In genomic region chr11:118264568-118265470, GRCh38 we compare ENCODE assay signal across 13 cellular contexts. TPM values are rescaled to one million over a fixed set of nuclear protein-coding genes. Genes with fewer than 3 reads are reported as not detected.
A peak's percentile ranks its signal among the peaks of the same experiment; 100 is the strongest.
DNase-seq lines count a peak whose midpoint lies in the region; ATAC-seq and TF ChIP-seq lines count a peak whose summit lies in the region.
"Had no signal": no experiment of that assay in that cellular context is flagged by ENCODE, and none has a peak within 500 bp of the region (broad histone marks: within the 10 kb centered on the region; RNA-seq: fewer than 3 reads in every experiment).

No MANE protein-coding gene starts in this region.

- H3K4me3 Mint-ChIP-seq in activated naive CD4-positive, alpha-beta T cell treated with anti-CD3 and anti-CD28 coated beads for 36 hours = peak overlapping the region; percentile 86
- H3K4me3 Mint-ChIP-seq in brain (peak overlapping the region in 4 of 5 experiments; percentile 64 to 76 (median 68)), type B pancreatic cell (peak overlapping the region; percentile 90)

- H3K36me3 Mint-ChIP-seq in activated naive CD4-positive, alpha-beta T cell treated with anti-CD3 and anti-CD28 coated beads for 36 hours (ENCODE audit: low read depth) = peaks cover 21% of the 10 kb centered on the region
- H3K36me3 Mint-ChIP-seq in brain (no peaks in the 10 kb centered on the region), type B pancreatic cell (peaks cover 4% of the 10 kb centered on the region)

- CTCF ChIA-PET in activated naive CD4-positive, alpha-beta T cell treated with anti-CD3 and anti-CD28 coated beads for 36 hours (lab: Charles Lee) = interaction anchor here (0.7 to 5.9 kb wide), 13 partner anchors 9 to 120 kb away, joined by 3 to 36 read pairs (median 5); no protein-coding TSS in a partner anchor

- peak overlapping the region; percentile 13 for H3K4me3 ChIP-seq in lung

- TF ChIP-seq POLR2A in erythroblast (IDR thresholded peaks at IDR 0.05; ENCODE audit: low read length) = no peak

- DNase-seq in activated naive CD4-positive, alpha-beta T cell treated with anti-CD3 and anti-CD28 coated beads for 36 hours = no peak
- no peak for DNase-seq in activated naive CD4-positive, alpha-beta T cell treated with anti-CD3 and anti-CD28 coated beads, Interleukin-2, amount 50 U/mL, for 16 hours
- DNase-seq in lung (ENCODE audit: low spot score) (no peak), type B pancreatic cell (ENCODE audit: extremely low spot score, unreplicated experiment) (no peak), foreskin melanocyte (no peak), erythroblast (lab: John Stamatoyannopoulos, UW) (no peak)
- no peak for DNase-seq in stimulated activated CD4-positive, alpha-beta T cell treated with anti-CD3 and anti-CD28 coated beads, Interleukin-12 subunit alpha, Interleukin-12 subunit beta, amount 100 ng/mL, for 4 hours
- DNase-seq: activated effector memory CD4-positive, alpha-beta T cell treated with anti-CD3 and anti-CD28 coated beads, Interleukin-2, amount 50 U/mL, for 16 hours had no signal

- H3K27me3 ChIP-seq in lung (ENCODE audit: control insufficient read depth, insufficient read depth) = no peaks in the 10 kb centered on the region

- peaks cover 0 to 3% of the 10 kb centered on the region in 2 donors for H3K4me1 ChIP-seq in lung (ENCODE audit: control insufficient read depth in 2 of 2, insufficient read depth in 2 of 2, low read length in 2 of 2)

- intact Hi-C loops in activated naive CD4-positive, alpha-beta T cell treated with anti-CD3 and anti-CD28 coated beads for 36 hours (cut with micrococcal nuclease) = loop anchor here (1.0 kb wide), 2 partner anchors 24 to 33 kb away; no protein-coding TSS in a partner anchor

- no peak for ATAC-seq in lung (ENCODE audit: insufficient read depth, low FRiP score)

- peak overlapping the region in 1 of 2 donors; percentile 72 for H3K27ac ChIP-seq in lung (ENCODE audit: low read depth in 1 of 2, low read length in 1 of 2)

- no peaks in the 10 kb centered on the region for H3K27me3 Mint-ChIP-seq in activated naive CD4-positive, alpha-beta T cell treated with anti-CD3 and anti-CD28 coated beads for 36 hours (ENCODE audit: low read depth)
- peaks cover 92% of the 10 kb centered on the region for H3K27me3 Mint-ChIP-seq in brain
- H3K27me3 Mint-ChIP-seq in type B pancreatic cell = peaks cover 34% of the 10 kb centered on the region

- no peak for TF ChIP-seq CTCF in brain (conservative IDR thresholded peaks at IDR 0.05)
- no peak for TF ChIP-seq CTCF in lung (IDR thresholded peaks at IDR 0.05; ENCODE audit: control extremely low read depth, extremely low read depth)
- no peak for TF ChIP-seq CTCF in type B pancreatic cell (conservative IDR thresholded peaks at IDR 0.05)

- H3K36me3 ChIP-seq in lung (ENCODE audit: control insufficient read depth in 2 of 2, insufficient read depth in 2 of 2, low read length in 2 of 2) = no peaks in the 10 kb centered on the region

- peaks cover 39% of the 10 kb centered on the region for H3K4me1 Mint-ChIP-seq in activated naive CD4-positive, alpha-beta T cell treated with anti-CD3 and anti-CD28 coated beads for 36 hours (ENCODE audit: low read depth)
- peaks cover 6% of the 10 kb centered on the region for H3K4me1 Mint-ChIP-seq in brain
- H3K4me1 Mint-ChIP-seq in type B pancreatic cell (ENCODE audit: unreplicated experiment) = peaks cover 37% of the 10 kb centered on the region

- no peaks in the 10 kb centered on the region for H3K9me3 Mint-ChIP-seq in activated naive CD4-positive, alpha-beta T cell treated with anti-CD3 and anti-CD28 coated beads for 36 hours
- H3K9me3 Mint-ChIP-seq in brain (peaks cover 0 to 2% (median 0%) of the 10 kb centered on the region in 5 experiments), type B pancreatic cell (no peaks in the 10 kb centered on the region)

- no peaks in the 10 kb centered on the region for H3K9me3 ChIP-seq in lung (ENCODE audit: control insufficient read depth in 2 of 2, insufficient read depth in 1 of 2, low read length in 1 of 2)

- no peak overlapping the region for H3K27ac Mint-ChIP-seq in activated naive CD4-positive, alpha-beta T cell treated with anti-CD3 and anti-CD28 coated beads for 36 hours
- H3K27ac Mint-ChIP-seq in brain (peak overlapping the region in 2 of 5 experiments; percentile 18 to 49), type B pancreatic cell (peak overlapping the region; percentile 96)

- WGBS in lung, 2 donors = 55 to 76% methylated on average over 14 of the region's 14 CpGs

RNA-seq across cellular contexts. Expression of gene MPZL2, which starts 0.7 kb away (rescaled TPM):
- total RNA-seq in activated naive CD4-positive, alpha-beta T cell treated with anti-CD3 and anti-CD28 coated beads for 36 hours = 10 to 100 TPM; 25.3 to 28.4 TPM
- 4.9 TPM for polyA plus RNA-seq in brain (ENCODE audit: insufficient read depth, low read depth, low replicate concordance)
- 100 to 1,000 TPM; 116 to 143 TPM for total RNA-seq in lung
- 100 to 1,000 TPM in 1 of 2 donors, 10 to 100 TPM in 1; 87.2 to 120 TPM for polyA plus RNA-seq in lung
- total RNA-seq in type B pancreatic cell (ENCODE audit: low replicate concordance) = 32.7 and 113 TPM in 2 replicates
- polyA plus RNA-seq: BJ had no signal

RNA-seq across cellular contexts. Expression of gene MPZL3, which starts 12.7 kb away (rescaled TPM):
- 10 to 100 TPM; 29.3 to 30.5 TPM for total RNA-seq in activated naive CD4-positive, alpha-beta T cell treated with anti-CD3 and anti-CD28 coated beads for 36 hours
- polyA plus RNA-seq in brain (ENCODE audit: insufficient read depth, low read depth, low replicate concordance) = 4.3 TPM
- 10 to 100 TPM; 12.4 to 22.6 TPM for total RNA-seq in lung
- polyA plus RNA-seq in lung = 1 to 10 TPM; 7.7 to 9.9 TPM
- total RNA-seq in type B pancreatic cell (ENCODE audit: low replicate concordance) = 10.2 and 32.1 TPM in 2 replicates

RNA-seq across cellular contexts. Expression of gene CD3E, which starts 39.7 kb away (rescaled TPM):
- 100 to 1,000 TPM; 377 to 415 TPM for total RNA-seq in activated naive CD4-positive, alpha-beta T cell treated with anti-CD3 and anti-CD28 coated beads for 36 hours
- polyA plus RNA-seq in brain (ENCODE audit: insufficient read depth, low read depth, low replicate concordance) = 1.7 TPM
- 1 to 10 TPM; 4.4 to 5.3 TPM for total RNA-seq in lung
- polyA plus RNA-seq in lung = 1 to 10 TPM; 5.1 to 5.7 TPM
- not detected in 2 replicates for total RNA-seq in type B pancreatic cell (ENCODE audit: low replicate concordance)
- total RNA-seq: frontal cortex, M059J, RPMI7951 had no signal
- polyA plus RNA-seq: BJ had no signal

RNA-seq across cellular contexts. Expression of gene JAML, which starts 40.0 kb away (rescaled TPM):
- total RNA-seq in activated naive CD4-positive, alpha-beta T cell treated with anti-CD3 and anti-CD28 coated beads for 36 hours = 10 to 100 TPM; 67.5 to 71.4 TPM
- polyA plus RNA-seq in brain (ENCODE audit: insufficient read depth, low read depth, low replicate concordance) (0.49 TPM), lung (10 to 100 TPM; 34.4 to 36.5 TPM)
- total RNA-seq in lung (10 to 100 TPM; 29.3 to 49.1 TPM), type B pancreatic cell (ENCODE audit: low replicate concordance) (0.19 and 0.57 TPM in 2 replicates)
- total RNA-seq: M059J, RPMI7951 had no signal
- polyA plus RNA-seq: BJ had no signal

Comparison
In these comparisons a context has a peak if more than half of its experiments do, and no peak if none do; other contexts are left out.
1. RNA of gene CD3E, which starts 39.7 kb away (total RNA-seq): 377 to 415 TPM in activated naive CD4-positive, alpha-beta T cell treated with anti-CD3 and anti-CD28 coated beads for 36 hours; 4.4 to 5.3 TPM in lung and not detected in type B pancreatic cell; every median in the first group is over 10 times any median in the second.
2. Peak in every context shown above with its lines, with median percentiles within 50 percentile points of each other: H3K4me3 Mint-ChIP-seq.